ENCODE assay signal across 1 cellular context in genomic region chr3:127690823-127691452, GRCh38.
TF ChIP-seq lines count a peak whose summit lies in the region.

No MANE protein-coding gene starts in this region.

TF ChIP-seq in HepG2, 621 proteins besides CTCF, POLR2A, EP300 and RAD21 (continued from another document and continues in another):
- peak; percentile 38; the same call in 1 of the 2 replicates for TF ChIP-seq ZNF574 (CRISPR knock-in tag; IDR thresholded peaks at IDR 0.05)
- TF ChIP-seq NCOA5 (CRISPR knock-in tag; IDR thresholded peaks at IDR 0.05), result no peak
- TF ChIP-seq NFKB2 (CRISPR knock-in tag; IDR thresholded peaks at IDR 0.05; ENCODE audit: borderline replicate concordance), result 0 out of 2 replicates have a peak, but pooled peaks have one; percentile 25
- no peak for TF ChIP-seq ATF6 (CRISPR knock-in tag; conservative IDR thresholded peaks at IDR 0.05)
- TF ChIP-seq MXD1 (CRISPR knock-in tag; IDR thresholded peaks at IDR 0.05), result 0 out of 2 replicates have a peak, but pooled peaks have one; percentile 34
- no peak for TF ChIP-seq ADNP (CRISPR knock-in tag; IDR thresholded peaks at IDR 0.05)
- no peak for TF ChIP-seq ZNF780A (CRISPR knock-in tag; IDR thresholded peaks at IDR 0.05)
- no peak for TF ChIP-seq EHMT2 (IDR thresholded peaks at IDR 0.05; ENCODE audit: borderline replicate concordance, low read depth, low read length)
- TF ChIP-seq ZFY (CRISPR knock-in tag; IDR thresholded peaks at IDR 0.05), result peak; percentile 88
- peak; percentile 61; the same call in 1 of the 2 replicates for TF ChIP-seq ZBED4 (CRISPR knock-in tag; IDR thresholded peaks at IDR 0.05; ENCODE audit: borderline replicate concordance)
- peak; percentile 47; the same call in 1 of the 2 replicates for TF ChIP-seq GABPB1 (CRISPR knock-in tag; IDR thresholded peaks at IDR 0.05)
- no peak for TF ChIP-seq ZBTB26 (CRISPR knock-in tag; IDR thresholded peaks at IDR 0.05; ENCODE audit: borderline replicate concordance)
- peak; percentile 20 for TF ChIP-seq XRCC5 (optimal IDR thresholded peaks at IDR 0.05; ENCODE audit: low read length)
- TF ChIP-seq MAFF (IDR thresholded peaks at IDR 0.05; ENCODE audit: low read depth, low read length), result no peak
- TF ChIP-seq SMC3 (IDR thresholded peaks at IDR 0.05; ENCODE audit: low read length), result peak; percentile 46
- TF ChIP-seq HNF1B (CRISPR knock-in tag; IDR thresholded peaks at IDR 0.05), result 0 out of 2 replicates have a peak, but pooled peaks have one; percentile 38
- TF ChIP-seq ZNF143 (CRISPR knock-in tag; IDR thresholded peaks at IDR 0.05), result peak; percentile 43; the same call in 1 of the 2 replicates
- peak; percentile 83 for TF ChIP-seq ZNF263 (CRISPR knock-in tag; IDR thresholded peaks at IDR 0.05)
- TF ChIP-seq ZNF83 (CRISPR knock-in tag; IDR thresholded peaks at IDR 0.05; ENCODE audit: borderline replicate concordance), result no peak
- TF ChIP-seq ZNF691 (CRISPR knock-in tag; IDR thresholded peaks at IDR 0.05; ENCODE audit: borderline replicate concordance, low read depth), result peak; percentile 37; the same call in 1 of the 2 replicates
- TF ChIP-seq ZNF879 (CRISPR knock-in tag; IDR thresholded peaks at IDR 0.05), result no peak
- no peak for TF ChIP-seq ZNF773 (CRISPR knock-in tag; IDR thresholded peaks at IDR 0.05; ENCODE audit: borderline replicate concordance)
- no peak for TF ChIP-seq SOX5 (CRISPR knock-in tag; IDR thresholded peaks at IDR 0.05; ENCODE audit: borderline replicate concordance)
- TF ChIP-seq E2F1 (CRISPR knock-in tag; IDR thresholded peaks at IDR 0.05), result no peak
- no peak for TF ChIP-seq RBAK (CRISPR knock-in tag; IDR thresholded peaks at IDR 0.05)
- TF ChIP-seq STAG1 (CRISPR knock-in tag; IDR thresholded peaks at IDR 0.05), result peak; percentile 83
- TF ChIP-seq ETV5 (CRISPR knock-in tag; IDR thresholded peaks at IDR 0.05; ENCODE audit: borderline replicate concordance), result 0 out of 2 replicates have a peak, but pooled peaks have one; percentile 18
- peak; percentile 37; the same call in 1 of the 2 replicates for TF ChIP-seq ZNF362 (CRISPR knock-in tag; IDR thresholded peaks at IDR 0.05; ENCODE audit: borderline replicate concordance)
- TF ChIP-seq TEAD2 (CRISPR knock-in tag; IDR thresholded peaks at IDR 0.05), result no peak
- no peak for TF ChIP-seq NR2C2 (CRISPR knock-in tag; IDR thresholded peaks at IDR 0.05; ENCODE audit: borderline replicate concordance)
- TF ChIP-seq WIZ (CRISPR knock-in tag; IDR thresholded peaks at IDR 0.05), result no peak
- TF ChIP-seq SALL1 (CRISPR knock-in tag; IDR thresholded peaks at IDR 0.05), result peak; percentile 42; the same call in 1 of the 2 replicates
- TF ChIP-seq ZFP91 (CRISPR knock-in tag; IDR thresholded peaks at IDR 0.05; ENCODE audit: borderline replicate concordance), result peak; percentile 44; the same call in 1 of the 2 replicates
- 0 out of 2 replicates have a peak, but pooled peaks have one; percentile 27 for TF ChIP-seq KDM2A (CRISPR knock-in tag; IDR thresholded peaks at IDR 0.05; ENCODE audit: borderline replicate concordance, low read depth)
- TF ChIP-seq BCL6 (CRISPR knock-in tag; IDR thresholded peaks at IDR 0.05), result no peak
- TF ChIP-seq RXRA (CRISPR knock-in tag; IDR thresholded peaks at IDR 0.05), result 0 out of 2 replicates have a peak, but pooled peaks have one; percentile 31
- 0 out of 2 replicates have a peak, but pooled peaks have one; percentile 50 for TF ChIP-seq ZNF891 (CRISPR knock-in tag; IDR thresholded peaks at IDR 0.05)
- TF ChIP-seq JUNB (CRISPR knock-in tag; IDR thresholded peaks at IDR 0.05; ENCODE audit: borderline replicate concordance), result no peak
- TF ChIP-seq THAP11 (CRISPR knock-in tag; IDR thresholded peaks at IDR 0.05), result peak; percentile 65
- peak; percentile 37 to 54; a peak in 2 of 4 replicates for TF ChIP-seq HMGXB4 (CRISPR knock-in tag; IDR thresholded peaks at IDR 0.05; ENCODE audit: borderline replicate concordance in 1 of 2, low read depth in 1 of 2)
- TF ChIP-seq RNF2 (conservative IDR thresholded peaks at IDR 0.05; ENCODE audit: low read depth), result no peak
- no peak for TF ChIP-seq NR2F6 (IDR thresholded peaks at IDR 0.05)
- TF ChIP-seq NR2F6 (CRISPR knock-in tag; IDR thresholded peaks at IDR 0.05), result peak; percentile 33; the same call in 1 of the 2 replicates
- TF ChIP-seq ZIK1 (CRISPR knock-in tag; IDR thresholded peaks at IDR 0.05; ENCODE audit: borderline replicate concordance, low read depth), result no peak
